ENCODE assay signal across 25 cellular contexts in genomic region chr7:154996101-154996500, GRCh38.
"Had no signal": no experiment of that assay in that cellular context is flagged by ENCODE, and none has a peak within 500 bp of the region (broad histone marks: within the 10 kb centered on the region; RNA-seq: fewer than 3 reads in every experiment).

No MANE protein-coding gene starts in this region.

- FAIRE-seq: colon, endothelial cell of umbilical vein, frontal cortex, islet of Langerhans, keratinocyte had no signal

- H3K9me3 Mint-ChIP-seq: mesothelial cell of epicardium; naive B cell; naive thymus-derived CD8-positive, alpha-beta T cell had no signal

- DNase-seq: dermis blood vessel endothelial cell; dorsolateral prefrontal cortex; effector CD4-positive, alpha-beta T cell; effector memory CD4-positive, alpha-beta T cell; foreskin keratinocyte; glutamatergic neuron; head of caudate nucleus; heart right ventricle; hippocampal formation; left cardiac atrium; left lung; left ventricle myocardium superior; lower lobe of right lung; mesenchymal stem cell; mucosa of descending colon; naive B cell; naive thymus-derived CD8-positive, alpha-beta T cell had no signal

- H3K27me3 ChIP-seq: dorsolateral prefrontal cortex, esophagus muscularis mucosa, foreskin keratinocyte, heart right ventricle, left lung had no signal

- H3K4me1 ChIP-seq: foreskin keratinocyte, lower lobe of right lung had no signal

- H3K27me3 Mint-ChIP-seq: naive B cell; naive thymus-derived CD8-positive, alpha-beta T cell had no signal

- H3K4me3 Mint-ChIP-seq: mesothelial cell of epicardium; naive B cell; naive thymus-derived CD8-positive, alpha-beta T cell had no signal

- H3K27ac ChIP-seq: coronary artery, dorsolateral prefrontal cortex, esophagus muscularis mucosa, foreskin keratinocyte, heart right ventricle, left lung, lower lobe of right lung had no signal

- ATAC-seq: foreskin keratinocyte; heart right ventricle; left cardiac atrium; left lung; left ventricle myocardium superior; lower lobe of right lung; mucosa of descending colon; naive thymus-derived CD8-positive, alpha-beta T cell had no signal

- H3K27ac Mint-ChIP-seq: mesothelial cell of epicardium had no signal

- H3K4me1 Mint-ChIP-seq: mesothelial cell of epicardium had no signal

- H3K9me3 ChIP-seq: esophagus muscularis mucosa, heart right ventricle, left lung, lower lobe of right lung, mucosa of descending colon had no signal

- H3K4me3 ChIP-seq: coronary artery, dorsolateral prefrontal cortex, esophagus muscularis mucosa, heart right ventricle, left lung, lower lobe of right lung, mucosa of descending colon had no signal
